In the genomic region with DNA sequence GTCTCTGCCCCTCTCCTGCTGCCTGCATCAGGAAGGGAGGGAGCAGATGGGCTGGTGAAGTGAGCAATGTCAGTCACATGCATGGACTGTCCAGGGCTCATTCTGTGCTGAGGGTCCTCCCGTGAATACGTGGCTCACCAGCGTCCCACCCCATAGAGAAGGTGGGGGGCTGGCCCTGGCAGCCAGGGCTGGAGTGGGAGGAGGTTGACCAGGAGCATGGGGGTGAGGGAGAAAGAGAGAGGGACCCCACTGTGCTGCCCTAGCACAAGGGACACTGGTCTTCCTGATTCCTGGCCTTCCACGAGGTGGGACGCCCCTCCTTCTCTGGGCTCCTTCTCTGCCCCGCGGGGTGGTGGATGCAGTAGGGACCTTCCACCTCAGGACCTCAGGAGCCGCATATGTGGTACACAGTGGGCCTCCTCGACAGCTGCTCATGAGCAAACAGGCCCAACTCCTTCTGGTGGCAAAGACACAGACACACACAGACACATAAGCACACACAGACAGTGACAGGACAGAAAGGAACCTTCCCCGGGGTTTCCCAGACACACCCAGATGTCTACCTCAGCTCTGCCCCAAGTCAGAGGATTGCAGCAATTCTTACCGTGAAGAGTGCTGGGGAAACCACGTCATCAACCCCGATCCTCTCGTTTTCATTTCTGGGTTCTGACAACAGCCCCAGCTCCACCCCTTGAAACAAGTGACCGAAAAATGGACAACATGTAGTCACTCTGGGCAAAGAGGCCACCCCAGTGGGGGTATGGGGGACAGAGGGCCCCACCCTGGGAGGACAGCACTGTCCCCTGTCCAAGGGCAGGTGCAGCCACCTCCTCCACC, we compare ENCODE assay signal across 8 cellular contexts. TPM values are rescaled to one million over a fixed set of nuclear protein-coding genes. Genes with fewer than 3 reads are reported as not detected.
DNase-seq lines count a peak whose midpoint lies in the region; ATAC-seq and TF ChIP-seq lines count a peak whose summit lies in the region.

No MANE protein-coding gene starts in this region.

- no peak overlapping the region for H3K9ac ChIP-seq in H9 (ENCODE audit: extremely low read depth, insufficient read length, low read length)

- H3K79me1 ChIP-seq in H9 (ENCODE audit: insufficient read depth, low read depth, low read length, poor library complexity, severe bottlenecking): no peaks in the 10 kb centered on the region

- no peaks in the 10 kb centered on the region for H3K9me3 ChIP-seq in H9 (ENCODE audit: control insufficient read depth, low read depth, low read length)

- no peak overlapping the region for H2BK12ac ChIP-seq in H9 (ENCODE audit: insufficient read length, low read depth, low read length)

- H2BK5ac ChIP-seq in H9 (ENCODE audit: insufficient read length, low read length): no peak overlapping the region

- H4K91ac ChIP-seq in H9 (ENCODE audit: insufficient read length, low read depth, low read length): no peak overlapping the region

- H3K18ac ChIP-seq in H9 (ENCODE audit: insufficient read length, low read depth, low read length): no peak overlapping the region

- H2BK20ac ChIP-seq in H9 (ENCODE audit: low read depth, low read length, poor library complexity, severe bottlenecking): no peak overlapping the region

- H3K36me3 Mint-ChIP-seq in Calu3 (ENCODE audit: insufficient read depth, unreplicated experiment) (no peaks in the 10 kb centered on the region), H9 (ENCODE audit: insufficient read depth in 1 of 3, low read depth in 3 of 3) (no peaks in the 10 kb centered on the region)
- no peaks in the 10 kb centered on the region for H3K36me3 Mint-ChIP-seq in activated naive CD8-positive, alpha-beta T cell treated with anti-CD3 and anti-CD28 coated beads, Interleukin-2, amount 50 U/mL, for 24 hours (ENCODE audit: low read depth)

- no peak overlapping the region for H3K56ac ChIP-seq in H9 (ENCODE audit: insufficient read length, low read depth, low read length)

- no peak overlapping the region for H3K27ac ChIP-seq in H9 (ENCODE audit: insufficient read length, low read depth, low read length)

- no peaks in the 10 kb centered on the region for H3K79me2 ChIP-seq in H9 (ENCODE audit: insufficient read depth, low read length)

- H3K4me3 Mint-ChIP-seq in Calu3 (ENCODE audit: low read depth, unreplicated experiment) (no peak overlapping the region), H9 (no peak overlapping the region)
- peak overlapping the region; percentile 28 for H3K4me3 Mint-ChIP-seq in activated naive CD8-positive, alpha-beta T cell treated with anti-CD3 and anti-CD28 coated beads, Interleukin-2, amount 50 U/mL, for 24 hours

- no peaks in the 10 kb centered on the region for H3K4me1 ChIP-seq in H9 (ENCODE audit: insufficient read depth, low read length)

- H4K20me1 ChIP-seq in H9 (ENCODE audit: control insufficient read depth, insufficient read depth, insufficient read length): no peaks in the 10 kb centered on the region

- H3K23ac ChIP-seq in H9 (ENCODE audit: insufficient read length, low read depth, low read length): no peak overlapping the region

- no peak overlapping the region for H3K14ac ChIP-seq in H9 (ENCODE audit: insufficient read depth, low read length)

- H3K4ac ChIP-seq in H9 (ENCODE audit: low read depth, low read length): no peak overlapping the region

- H2BK120ac ChIP-seq in H9 (ENCODE audit: low read depth, low read length, poor library complexity, severe bottlenecking): no peak overlapping the region

- no CpG with 5 or more reads among the region's 15 CpGs for WGBS in H9 (ENCODE audit: extremely low coverage, insufficient read length, low lambda C conversion rate)

- CTCF ChIA-PET in Calu3 (lab: Charles Lee): interaction anchor here (0.6 kb wide), 3 partner anchors 88 to 161 kb away, joined by 3 to 6 read pairs (median 3); no protein-coding TSS in a partner anchor

- H2AFZ ChIP-seq in H9 (ENCODE audit: low read length): no peak overlapping the region

- no peak overlapping the region for H2AK5ac ChIP-seq in H9 (ENCODE audit: insufficient read length, low read length)

- TF ChIP-seq CTCF in Calu3 (IDR thresholded peaks at IDR 0.05; ENCODE audit: unreplicated experiment): no peak
- no peak for TF ChIP-seq CTCF in H9 (conservative IDR thresholded peaks at IDR 0.05)

- H2BK15ac ChIP-seq in H9 (ENCODE audit: low read depth, low read length): no peak overlapping the region

- intact Hi-C loops in Calu3 (cut with micrococcal nuclease; ENCODE audit: unreplicated experiment) (no loop called here), head of caudate nucleus (cut with DNase I) (no loop called here)

- DNase-seq in Calu3 (peak; percentile 23), NOMO-1 treated with dmso at 0.1 percent for 144 hours (lab: John Stamatoyannopoulos, UW; ENCODE audit: unreplicated experiment) (peak; percentile 77), head of caudate nucleus (no peak), H9 (no peak), HuH-7 (ENCODE audit: low spot score) (no peak)
- DNase-seq in activated naive CD8-positive, alpha-beta T cell treated with anti-CD3 and anti-CD28 coated beads, Interleukin-2, amount 50 U/mL, for 24 hours: peak; percentile 68
- DNase-seq in stimulated activated CD4-positive, alpha-beta T cell treated with anti-CD3 and anti-CD28 coated beads, Interleukin-1b, Interleukin-23, amount 100 ng/mL, for 48 hours: peak; percentile 87

- no peak overlapping the region for H3T11ph ChIP-seq in H9 (ENCODE audit: low read length)

- H3K27me3 Mint-ChIP-seq in Calu3 (ENCODE audit: unreplicated experiment): peaks cover 13% of the 10 kb centered on the region
- H3K27me3 Mint-ChIP-seq in activated naive CD8-positive, alpha-beta T cell treated with anti-CD3 and anti-CD28 coated beads, Interleukin-2, amount 50 U/mL, for 24 hours: peaks cover 5% of the 10 kb centered on the region
- peaks cover 25% of the 10 kb centered on the region for H3K27me3 Mint-ChIP-seq in H9 (ENCODE audit: low read depth)

- no peaks in the 10 kb centered on the region for H3K23me2 ChIP-seq in H9 (ENCODE audit: insufficient read length, low read depth, low read length, poor library complexity, severe bottlenecking)

- H4K5ac ChIP-seq in H9 (ENCODE audit: insufficient read length, low read depth, low read length): no peak overlapping the region

- H3K4me2 ChIP-seq in H9 (ENCODE audit: insufficient read depth, insufficient read length, low read length): no peak overlapping the region

- no peaks in the 10 kb centered on the region for H3K27me3 ChIP-seq in H9 (ENCODE audit: insufficient read depth, low read length)

- BruUV-seq in Calu3 (replicated peaks; lab: Mats Ljungman, UMichigan): no TSS peak

- no peak overlapping the region for H3K27ac Mint-ChIP-seq in Calu3 (ENCODE audit: unreplicated experiment)
- peak overlapping the region; percentile 77 for H3K27ac Mint-ChIP-seq in activated naive CD8-positive, alpha-beta T cell treated with anti-CD3 and anti-CD28 coated beads, Interleukin-2, amount 50 U/mL, for 24 hours
- no peak overlapping the region; a peak in 1 of 7 replicates for H3K27ac Mint-ChIP-seq in H9

- peak; percentile 56 for ATAC-seq in GM21576 (IDR thresholded peaks at IDR 0.05; ENCODE audit: unreplicated experiment)
- peak; percentile 96 for ATAC-seq in activated naive CD8-positive, alpha-beta T cell treated with anti-CD3 and anti-CD28 coated beads, Interleukin-2, amount 50 U/mL, for 24 hours

- H3K9me3 Mint-ChIP-seq in Calu3 (ENCODE audit: low read depth, unreplicated experiment): no peaks in the 10 kb centered on the region
- H3K9me3 Mint-ChIP-seq in activated naive CD8-positive, alpha-beta T cell treated with anti-CD3 and anti-CD28 coated beads, Interleukin-2, amount 50 U/mL, for 24 hours: no peaks in the 10 kb centered on the region
- H3K9me3 Mint-ChIP-seq in H9: no peaks in the 10 kb centered on the region; a peak in 1 of 5 replicates

- H4K8ac ChIP-seq in H9 (replicated peaks; ENCODE audit: insufficient read length, low read depth, low read length): no peak overlapping the region

- H3K4me1 Mint-ChIP-seq in Calu3 (ENCODE audit: low read depth, unreplicated experiment) (peaks cover 33% of the 10 kb centered on the region), H9 (peaks cover 3 to 7% of the 10 kb centered on the region in 2 experiments; a peak in 3 of 4 replicates)
- peaks cover 25% of the 10 kb centered on the region for H3K4me1 Mint-ChIP-seq in activated naive CD8-positive, alpha-beta T cell treated with anti-CD3 and anti-CD28 coated beads, Interleukin-2, amount 50 U/mL, for 24 hours

RNA-seq across cellular contexts. Expression of gene APOBEC3A, which starts 3.6 kb away (rescaled TPM):
- total RNA-seq in Calu3 (2022) (not detected in 2 replicates), H9 (2021) (not detected in 2 replicates)

RNA-seq across cellular contexts. Expression of gene APOBEC3B, which starts 28.4 kb away (rescaled TPM):
- total RNA-seq in Calu3 (2022): 43.2 and 43.3 TPM in 2 replicates
- total RNA-seq in H9 (2021): 28.1 and 29.0 TPM in 2 replicates

Comparison
In these comparisons a context has a peak if more than half of its experiments do, and no peak if none do; other contexts are left out.
1. DNase-seq: peak in Calu3 (single experiment), NOMO-1 treated with dmso at 0.1 percent for 144 hours (single experiment), activated naive CD8-positive, alpha-beta T cell treated with anti-CD3 and anti-CD28 coated beads, Interleukin-2, amount 50 U/mL, for 24 hours (single experiment) and stimulated activated CD4-positive, alpha-beta T cell treated with anti-CD3 and anti-CD28 coated beads, Interleukin-1b, Interleukin-23, amount 100 ng/mL, for 48 hours (single experiment); none in head of caudate nucleus (0 of 42), H9 (single experiment) and HuH-7 (single experiment).